ENCODE assay signal across 14 cellular contexts in genomic region chr1:86504130-86504479, GRCh38. TPM values are rescaled to one million over a fixed set of nuclear protein-coding genes. Genes with fewer than 3 reads are reported as not detected.
DNase-seq lines count a peak whose midpoint lies in the region; ATAC-seq and TF ChIP-seq lines count a peak whose summit lies in the region.
"Had no signal": no experiment of that assay in that cellular context is flagged by ENCODE, and none has a peak within 500 bp of the region (broad histone marks: within the 10 kb centered on the region; RNA-seq: fewer than 3 reads in every experiment).

No MANE protein-coding gene starts in this region.

- H3K4me2 ChIP-seq in GM23338 = peak overlapping the region; percentile 74

- H3K27me3 ChIP-seq in GM23338 (ENCODE audit: insufficient read depth) (no peaks in the 10 kb centered on the region), ascending aorta (no peaks in the 10 kb centered on the region)

- H3K27ac Mint-ChIP-seq in GM23338 = 0 out of 2 replicates have a peak overlapping the region, but pooled peaks have one; percentile 98
- no peak overlapping the region for H3K27ac Mint-ChIP-seq in chondrocyte (ENCODE audit: unreplicated experiment)
- H3K27ac Mint-ChIP-seq: CD4-positive, CD25-positive, alpha-beta regulatory T cell had no signal

- no peaks in the 10 kb centered on the region; the same call in 2 of the 3 replicates for H3K36me3 Mint-ChIP-seq in GM23338 (ENCODE audit: low read depth)
- no peaks in the 10 kb centered on the region for H3K36me3 Mint-ChIP-seq in chondrocyte (ENCODE audit: low read depth)
- H3K36me3 Mint-ChIP-seq: brain; CD4-positive, CD25-positive, alpha-beta regulatory T cell; IgD-negative memory B cell had no signal

- no peaks in the 10 kb centered on the region for H3K36me3 ChIP-seq in GM23338 (ENCODE audit: insufficient read depth)
- no peaks in the 10 kb centered on the region for H3K36me3 ChIP-seq in ascending aorta

- H3K4me1 ChIP-seq in GM23338 (ENCODE audit: insufficient read depth) = peaks cover 13% of the 10 kb centered on the region; the same call in 1 of the 2 replicates
- H3K4me1 ChIP-seq in ascending aorta = no peaks in the 10 kb centered on the region

- H3K27ac ChIP-seq in GM23338 (ENCODE audit: low read depth) (peak overlapping the region; percentile 99; the same call in 1 of the 2 replicates), ascending aorta (no peak overlapping the region)

- H3K27me3 Mint-ChIP-seq in GM23338 (ENCODE audit: insufficient read depth, low read depth, poor library complexity) = peaks cover 2% of the 10 kb centered on the region
- no peaks in the 10 kb centered on the region for H3K27me3 Mint-ChIP-seq in chondrocyte (ENCODE audit: low read depth)

- no peaks in the 10 kb centered on the region for H3K79me2 ChIP-seq in GM23338 (replicated peaks; ENCODE audit: insufficient read depth)

- peak overlapping the region; percentile 39 for H2AFZ ChIP-seq in GM23338

- H3K9me3 Mint-ChIP-seq in GM23338 = peaks cover 8% of the 10 kb centered on the region
- no peaks in the 10 kb centered on the region for H3K9me3 Mint-ChIP-seq in chondrocyte (ENCODE audit: low read depth)
- H3K9me3 Mint-ChIP-seq: brain, IgD-negative memory B cell, neural crest cell had no signal

- H3F3A ChIP-seq in GM23338 (replicated peaks; ENCODE audit: low read depth) = peaks cover 4% of the 10 kb centered on the region; the same call in 1 of the 2 replicates

- H3K4me1 Mint-ChIP-seq in GM23338 (peaks cover 36% of the 10 kb centered on the region), chondrocyte (ENCODE audit: low read depth) (peaks cover 18% of the 10 kb centered on the region)

- no peak for ATAC-seq in GM23338
- ATAC-seq in left ventricle myocardium superior = peak; percentile 89
- no peak for ATAC-seq in HG03457 (IDR thresholded peaks at IDR 0.05; ENCODE audit: unreplicated experiment)

- TF ChIP-seq CTCF in GM23338 (conservative IDR thresholded peaks at IDR 0.05; ENCODE audit: low read depth in 2 of 2) (no peak), ascending aorta (IDR thresholded peaks at IDR 0.05) (no peak), chondrocyte (IDR thresholded peaks at IDR 0.05) (no peak)

- peak; percentile 12 for DNase-seq in GM23338 (ENCODE audit: low spot score)
- DNase-seq in ascending aorta (ENCODE audit: low spot score in 2 of 2) = no peak
- no peak for DNase-seq in left ventricle myocardium superior
- DNase-seq in retina = peak; percentile 13
- no peak for DNase-seq in DMS153 treated with DMSO at 0.1 percent for 48 hours (lab: John Stamatoyannopoulos, UW; ENCODE audit: unreplicated experiment)
- no peak for DNase-seq in chondrocyte (ENCODE audit: low spot score)
- DNase-seq in NCI-H1694 (lab: John Stamatoyannopoulos, UW) = no peak
- DNase-seq: CD4-positive, CD25-positive, alpha-beta regulatory T cell; NCI-H446 treated with DMSO at 0.1 percent for 48 hours had no signal

- no peaks in the 10 kb centered on the region for H3K9me3 ChIP-seq in ascending aorta

- H4K20me1 ChIP-seq in GM23338 (replicated peaks; ENCODE audit: insufficient read depth) = no peaks in the 10 kb centered on the region

- H3K4me3 ChIP-seq in GM23338 (peak overlapping the region; percentile 51; the same call in 1 of the 2 replicates), ascending aorta (peak overlapping the region; percentile 18 to 21)

- H3K9me2 ChIP-seq in GM23338 (ENCODE audit: insufficient read depth) = no peaks in the 10 kb centered on the region

- H3K4me3 Mint-ChIP-seq in GM23338 = no peak overlapping the region
- no peak overlapping the region for H3K4me3 Mint-ChIP-seq in chondrocyte (ENCODE audit: unreplicated experiment)

- intact Hi-C loops in ascending aorta (cut with DNase I) (no loop called here), left ventricle myocardium superior (cut with micrococcal nuclease) (loop anchor here (10.0 kb wide), 2 partner anchors 119 to 241 kb away; no protein-coding TSS in a partner anchor)

TF ChIP-seq in GM23338, 12 proteins besides CTCF, POLR2A, EP300 and RAD21 (continues in another document):
- TF ChIP-seq JUNB (IDR thresholded peaks at IDR 0.05; ENCODE audit: unreplicated experiment) = no peak
- TF ChIP-seq POLR2AphosphoS5 (IDR thresholded peaks at IDR 0.05; ENCODE audit: low read depth) = no peak
- TF ChIP-seq CREB1 (CRISPR knock-in tag; IDR thresholded peaks at IDR 0.05; ENCODE audit: low read depth) = no peak
- TF ChIP-seq REST (IDR thresholded peaks at IDR 0.05; ENCODE audit: unreplicated experiment) = no peak
- no peak for TF ChIP-seq ETS1 (IDR thresholded peaks at IDR 0.05)
- no peak for TF ChIP-seq STAT1 (IDR thresholded peaks at IDR 0.05; ENCODE audit: unreplicated experiment)
- TF ChIP-seq ZNF114 (CRISPR knock-in tag; IDR thresholded peaks at IDR 0.05) = no peak

RNA-seq across cellular contexts. Expression of gene CLCA1, which starts 35.4 kb away (rescaled TPM):
- not detected in 2 replicates for total RNA-seq in GM23338 (2014; rRNA removed; shearing (Covaris generic))
- not detected in 2 replicates for polyA plus RNA-seq in GM23338 (2016; fragmentation: Nextera tagmentation; extraction: Ambion mirVana)
- total RNA-seq in ascending aorta = not detected
- total RNA-seq in left ventricle myocardium superior = not detected
- total RNA-seq in chondrocyte = not detected in 3 replicates
- total RNA-seq: activated CD8-positive, alpha-beta memory T cell treated with anti-CD3 and anti-CD28 coated beads for 36 hours; CD4-positive, CD25-positive, alpha-beta regulatory T cell; neural crest cell had no signal
- polyA plus RNA-seq: CD4-positive, CD25-positive, alpha-beta regulatory T cell; IgD-negative memory B cell had no signal

RNA-seq across cellular contexts. Expression of gene CLCA4, which starts 42.8 kb away (rescaled TPM):
- not detected in 2 replicates for total RNA-seq in GM23338 (2014; rRNA removed; shearing (Covaris generic))
- not detected in 2 replicates for polyA plus RNA-seq in GM23338 (2016; fragmentation: Nextera tagmentation; extraction: Ambion mirVana)
- total RNA-seq in ascending aorta (not detected), left ventricle myocardium superior (not detected), chondrocyte (not detected in 3 replicates)
- total RNA-seq: activated CD8-positive, alpha-beta memory T cell treated with anti-CD3 and anti-CD28 coated beads for 36 hours; CD4-positive, CD25-positive, alpha-beta regulatory T cell; neural crest cell had no signal
- polyA plus RNA-seq: CD4-positive, CD25-positive, alpha-beta regulatory T cell had no signal

Comparison
In these comparisons a context has a peak if more than half of its experiments do, and no peak if none do; other contexts are left out.
1. DNase-seq: peak in GM23338 (single experiment) and retina (single experiment); none in ascending aorta (0 of 2), left ventricle myocardium superior (single experiment), DMS153 treated with DMSO at 0.1 percent for 48 hours (single experiment), chondrocyte (single experiment) and NCI-H1694 (single experiment).